ENCODE assay signal across 3 cellular contexts in the genomic region with DNA sequence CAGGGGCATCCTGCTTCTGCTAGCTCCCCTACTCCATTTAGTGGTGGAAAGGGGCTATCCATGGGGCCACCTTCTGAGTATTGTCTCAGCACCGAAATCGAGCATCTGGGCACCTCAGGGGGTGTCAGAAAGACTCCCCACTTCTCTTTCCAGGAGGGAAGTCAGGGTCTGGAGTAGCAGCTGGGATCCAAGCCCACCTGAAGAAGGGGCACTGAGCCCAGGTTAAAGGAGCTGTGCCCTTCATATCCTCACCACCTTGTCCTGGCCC.
TF ChIP-seq lines count a peak whose summit lies in the region.

No MANE protein-coding gene starts in this region.

TF ChIP-seq in SK-N-SH, 30 proteins besides CTCF, POLR2A, EP300 and RAD21:
- TF ChIP-seq FOXJ3 (CRISPR knock-in tag; IDR thresholded peaks at IDR 0.05), result no peak
- TF ChIP-seq, protein P1, sequence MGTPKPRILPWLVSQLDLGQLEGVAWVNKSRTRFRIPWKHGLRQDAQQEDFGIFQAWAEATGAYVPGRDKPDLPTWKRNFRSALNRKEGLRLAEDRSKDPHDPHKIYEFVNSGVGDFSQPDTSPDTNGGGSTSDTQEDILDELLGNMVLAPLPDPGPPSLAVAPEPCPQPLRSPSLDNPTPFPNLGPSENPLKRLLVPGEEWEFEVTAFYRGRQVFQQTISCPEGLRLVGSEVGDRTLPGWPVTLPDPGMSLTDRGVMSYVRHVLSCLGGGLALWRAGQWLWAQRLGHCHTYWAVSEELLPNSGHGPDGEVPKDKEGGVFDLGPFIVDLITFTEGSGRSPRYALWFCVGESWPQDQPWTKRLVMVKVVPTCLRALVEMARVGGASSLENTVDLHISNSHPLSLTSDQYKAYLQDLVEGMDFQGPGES (IDR thresholded peaks at IDR 0.05; ENCODE audit: low read depth, low read length), result no peak
- TF ChIP-seq POLR2AphosphoS5 (IDR thresholded peaks at IDR 0.05; ENCODE audit: low read depth, low read length), result no peak
- TF ChIP-seq, protein P2, sequence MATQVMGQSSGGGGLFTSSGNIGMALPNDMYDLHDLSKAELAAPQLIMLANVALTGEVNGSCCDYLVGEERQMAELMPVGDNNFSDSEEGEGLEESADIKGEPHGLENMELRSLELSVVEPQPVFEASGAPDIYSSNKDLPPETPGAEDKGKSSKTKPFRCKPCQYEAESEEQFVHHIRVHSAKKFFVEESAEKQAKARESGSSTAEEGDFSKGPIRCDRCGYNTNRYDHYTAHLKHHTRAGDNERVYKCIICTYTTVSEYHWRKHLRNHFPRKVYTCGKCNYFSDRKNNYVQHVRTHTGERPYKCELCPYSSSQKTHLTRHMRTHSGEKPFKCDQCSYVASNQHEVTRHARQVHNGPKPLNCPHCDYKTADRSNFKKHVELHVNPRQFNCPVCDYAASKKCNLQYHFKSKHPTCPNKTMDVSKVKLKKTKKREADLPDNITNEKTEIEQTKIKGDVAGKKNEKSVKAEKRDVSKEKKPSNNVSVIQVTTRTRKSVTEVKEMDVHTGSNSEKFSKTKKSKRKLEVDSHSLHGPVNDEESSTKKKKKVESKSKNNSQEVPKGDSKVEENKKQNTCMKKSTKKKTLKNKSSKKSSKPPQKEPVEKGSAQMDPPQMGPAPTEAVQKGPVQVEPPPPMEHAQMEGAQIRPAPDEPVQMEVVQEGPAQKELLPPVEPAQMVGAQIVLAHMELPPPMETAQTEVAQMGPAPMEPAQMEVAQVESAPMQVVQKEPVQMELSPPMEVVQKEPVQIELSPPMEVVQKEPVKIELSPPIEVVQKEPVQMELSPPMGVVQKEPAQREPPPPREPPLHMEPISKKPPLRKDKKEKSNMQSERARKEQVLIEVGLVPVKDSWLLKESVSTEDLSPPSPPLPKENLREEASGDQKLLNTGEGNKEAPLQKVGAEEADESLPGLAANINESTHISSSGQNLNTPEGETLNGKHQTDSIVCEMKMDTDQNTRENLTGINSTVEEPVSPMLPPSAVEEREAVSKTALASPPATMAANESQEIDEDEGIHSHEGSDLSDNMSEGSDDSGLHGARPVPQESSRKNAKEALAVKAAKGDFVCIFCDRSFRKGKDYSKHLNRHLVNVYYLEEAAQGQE (IDR thresholded peaks at IDR 0.05; ENCODE audit: low read depth, low read length), result no peak
- TF ChIP-seq, protein P3, sequence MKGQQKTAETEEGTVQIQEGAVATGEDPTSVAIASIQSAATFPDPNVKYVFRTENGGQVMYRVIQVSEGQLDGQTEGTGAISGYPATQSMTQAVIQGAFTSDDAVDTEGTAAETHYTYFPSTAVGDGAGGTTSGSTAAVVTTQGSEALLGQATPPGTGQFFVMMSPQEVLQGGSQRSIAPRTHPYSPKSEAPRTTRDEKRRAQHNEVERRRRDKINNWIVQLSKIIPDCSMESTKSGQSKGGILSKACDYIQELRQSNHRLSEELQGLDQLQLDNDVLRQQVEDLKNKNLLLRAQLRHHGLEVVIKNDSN (IDR thresholded peaks at IDR 0.05; ENCODE audit: borderline replicate concordance, low read depth), result no peak
- TF ChIP-seq, protein P4, sequence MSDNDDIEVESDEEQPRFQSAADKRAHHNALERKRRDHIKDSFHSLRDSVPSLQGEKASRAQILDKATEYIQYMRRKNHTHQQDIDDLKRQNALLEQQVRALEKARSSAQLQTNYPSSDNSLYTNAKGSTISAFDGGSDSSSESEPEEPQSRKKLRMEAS (IDR thresholded peaks at IDR 0.05; ENCODE audit: low read depth), result no peak
- TF ChIP-seq GABPA (IDR thresholded peaks at IDR 0.05; ENCODE audit: low read depth), result no peak
- no peak for TF ChIP-seq RFX5 (IDR thresholded peaks at IDR 0.05; ENCODE audit: low read length)

TF ChIP-seq in SK-N-SH treated with all-trans-retinoic acid at 6 μM for 48 hours, 23 proteins besides CTCF, POLR2A, EP300 and RAD21 (continues in another document):
- no peak for TF ChIP-seq ISL1 (CRISPR knock-in tag; IDR thresholded peaks at IDR 0.05)
- TF ChIP-seq, protein P5, sequence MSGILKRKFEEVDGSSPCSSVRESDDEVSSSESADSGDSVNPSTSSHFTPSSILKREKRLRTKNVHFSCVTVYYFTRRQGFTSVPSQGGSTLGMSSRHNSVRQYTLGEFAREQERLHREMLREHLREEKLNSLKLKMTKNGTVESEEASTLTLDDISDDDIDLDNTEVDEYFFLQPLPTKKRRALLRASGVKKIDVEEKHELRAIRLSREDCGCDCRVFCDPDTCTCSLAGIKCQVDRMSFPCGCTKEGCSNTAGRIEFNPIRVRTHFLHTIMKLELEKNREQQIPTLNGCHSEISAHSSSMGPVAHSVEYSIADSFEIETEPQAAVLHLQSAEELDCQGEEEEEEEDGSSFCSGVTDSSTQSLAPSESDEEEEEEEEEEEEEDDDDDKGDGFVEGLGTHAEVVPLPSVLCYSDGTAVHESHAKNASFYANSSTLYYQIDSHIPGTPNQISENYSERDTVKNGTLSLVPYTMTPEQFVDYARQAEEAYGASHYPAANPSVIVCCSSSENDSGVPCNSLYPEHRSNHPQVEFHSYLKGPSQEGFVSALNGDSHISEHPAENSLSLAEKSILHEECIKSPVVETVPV (CRISPR knock-in tag; IDR thresholded peaks at IDR 0.05), result no peak
- no peak for TF ChIP-seq SNAI2 (CRISPR knock-in tag; IDR thresholded peaks at IDR 0.05)
- TF ChIP-seq, protein P6, sequence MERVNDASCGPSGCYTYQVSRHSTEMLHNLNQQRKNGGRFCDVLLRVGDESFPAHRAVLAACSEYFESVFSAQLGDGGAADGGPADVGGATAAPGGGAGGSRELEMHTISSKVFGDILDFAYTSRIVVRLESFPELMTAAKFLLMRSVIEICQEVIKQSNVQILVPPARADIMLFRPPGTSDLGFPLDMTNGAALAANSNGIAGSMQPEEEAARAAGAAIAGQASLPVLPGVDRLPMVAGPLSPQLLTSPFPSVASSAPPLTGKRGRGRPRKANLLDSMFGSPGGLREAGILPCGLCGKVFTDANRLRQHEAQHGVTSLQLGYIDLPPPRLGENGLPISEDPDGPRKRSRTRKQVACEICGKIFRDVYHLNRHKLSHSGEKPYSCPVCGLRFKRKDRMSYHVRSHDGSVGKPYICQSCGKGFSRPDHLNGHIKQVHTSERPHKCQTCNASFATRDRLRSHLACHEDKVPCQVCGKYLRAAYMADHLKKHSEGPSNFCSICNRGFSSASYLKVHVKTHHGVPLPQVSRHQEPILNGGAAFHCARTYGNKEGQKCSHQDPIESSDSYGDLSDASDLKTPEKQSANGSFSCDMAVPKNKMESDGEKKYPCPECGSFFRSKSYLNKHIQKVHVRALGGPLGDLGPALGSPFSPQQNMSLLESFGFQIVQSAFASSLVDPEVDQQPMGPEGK (CRISPR knock-in tag; IDR thresholded peaks at IDR 0.05; ENCODE audit: borderline replicate concordance), result no peak
- TF ChIP-seq, protein P7, sequence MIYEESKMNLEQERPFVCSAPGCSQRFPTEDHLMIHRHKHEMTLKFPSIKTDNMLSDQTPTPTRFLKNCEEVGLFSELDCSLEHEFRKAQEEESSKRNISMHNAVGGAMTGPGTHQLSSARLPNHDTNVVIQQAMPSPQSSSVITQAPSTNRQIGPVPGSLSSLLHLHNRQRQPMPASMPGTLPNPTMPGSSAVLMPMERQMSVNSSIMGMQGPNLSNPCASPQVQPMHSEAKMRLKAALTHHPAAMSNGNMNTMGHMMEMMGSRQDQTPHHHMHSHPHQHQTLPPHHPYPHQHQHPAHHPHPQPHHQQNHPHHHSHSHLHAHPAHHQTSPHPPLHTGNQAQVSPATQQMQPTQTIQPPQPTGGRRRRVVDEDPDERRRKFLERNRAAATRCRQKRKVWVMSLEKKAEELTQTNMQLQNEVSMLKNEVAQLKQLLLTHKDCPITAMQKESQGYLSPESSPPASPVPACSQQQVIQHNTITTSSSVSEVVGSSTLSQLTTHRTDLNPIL (CRISPR knock-in tag; IDR thresholded peaks at IDR 0.05; ENCODE audit: low read depth), result no peak
- TF ChIP-seq ZNF8 (CRISPR knock-in tag; IDR thresholded peaks at IDR 0.05), result no peak
- TF ChIP-seq ESRRG (CRISPR knock-in tag; IDR thresholded peaks at IDR 0.05), result no peak
- no peak for TF ChIP-seq ZFP30 (CRISPR knock-in tag; IDR thresholded peaks at IDR 0.05)
- TF ChIP-seq, protein P8, sequence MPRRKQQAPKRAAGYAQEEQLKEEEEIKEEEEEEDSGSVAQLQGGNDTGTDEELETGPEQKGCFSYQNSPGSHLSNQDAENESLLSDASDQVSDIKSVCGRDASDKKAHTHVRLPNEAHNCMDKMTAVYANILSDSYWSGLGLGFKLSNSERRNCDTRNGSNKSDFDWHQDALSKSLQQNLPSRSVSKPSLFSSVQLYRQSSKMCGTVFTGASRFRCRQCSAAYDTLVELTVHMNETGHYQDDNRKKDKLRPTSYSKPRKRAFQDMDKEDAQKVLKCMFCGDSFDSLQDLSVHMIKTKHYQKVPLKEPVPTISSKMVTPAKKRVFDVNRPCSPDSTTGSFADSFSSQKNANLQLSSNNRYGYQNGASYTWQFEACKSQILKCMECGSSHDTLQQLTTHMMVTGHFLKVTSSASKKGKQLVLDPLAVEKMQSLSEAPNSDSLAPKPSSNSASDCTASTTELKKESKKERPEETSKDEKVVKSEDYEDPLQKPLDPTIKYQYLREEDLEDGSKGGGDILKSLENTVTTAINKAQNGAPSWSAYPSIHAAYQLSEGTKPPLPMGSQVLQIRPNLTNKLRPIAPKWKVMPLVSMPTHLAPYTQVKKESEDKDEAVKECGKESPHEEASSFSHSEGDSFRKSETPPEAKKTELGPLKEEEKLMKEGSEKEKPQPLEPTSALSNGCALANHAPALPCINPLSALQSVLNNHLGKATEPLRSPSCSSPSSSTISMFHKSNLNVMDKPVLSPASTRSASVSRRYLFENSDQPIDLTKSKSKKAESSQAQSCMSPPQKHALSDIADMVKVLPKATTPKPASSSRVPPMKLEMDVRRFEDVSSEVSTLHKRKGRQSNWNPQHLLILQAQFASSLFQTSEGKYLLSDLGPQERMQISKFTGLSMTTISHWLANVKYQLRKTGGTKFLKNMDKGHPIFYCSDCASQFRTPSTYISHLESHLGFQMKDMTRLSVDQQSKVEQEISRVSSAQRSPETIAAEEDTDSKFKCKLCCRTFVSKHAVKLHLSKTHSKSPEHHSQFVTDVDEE (CRISPR knock-in tag; IDR thresholded peaks at IDR 0.05), result no peak
- TF ChIP-seq GLIS3 (CRISPR knock-in tag; IDR thresholded peaks at IDR 0.05), result no peak

TF ChIP-seq in endothelial cell of umbilical vein, 7 proteins besides CTCF, POLR2A, EP300 and RAD21:
- TF ChIP-seq JUN (IDR thresholded peaks at IDR 0.05; ENCODE audit: borderline replicate concordance, insufficient read depth, insufficient read length, low read depth) (no peak), FOS (IDR thresholded peaks at IDR 0.05; ENCODE audit: borderline replicate concordance, insufficient read depth, low read length) (no peak), GATA2 (IDR thresholded peaks at IDR 0.05; ENCODE audit: insufficient read depth, insufficient read length, low read depth, low read length) (no peak), MYC (IDR thresholded peaks at IDR 0.05; ENCODE audit: low read depth, low read length) (no peak), EZH2 (IDR thresholded peaks at IDR 0.05; ENCODE audit: borderline replicate concordance, low read depth, low read length, severe bottlenecking) (no peak), POLR2AphosphoS5 (IDR thresholded peaks at IDR 0.05; ENCODE audit: insufficient read depth, low read depth, low read length) (no peak)
- TF ChIP-seq, protein P4 (IDR thresholded peaks at IDR 0.05; ENCODE audit: insufficient read depth, insufficient read length), result no peak
TF ChIP-seq in endothelial cell of umbilical vein: peak in this region for 0.
